Comparison of ENCODE assay signal across 34 cellular contexts in genomic region chr1:88354256-88354655, GRCh38.
DNase-seq lines count a peak whose midpoint lies in the region; ATAC-seq, FAIRE-seq and TF ChIP-seq lines count a peak whose summit lies in the region.
"Had no signal": no experiment of that assay in that cellular context is flagged by ENCODE, and none has a peak within 500 bp of the region (broad histone marks: within the 10 kb centered on the region; RNA-seq: fewer than 3 reads in every experiment).

No MANE protein-coding gene starts in this region.

- BruUV-seq in HepG2 (replicated peaks; lab: Mats Ljungman, UMichigan), result no TSS peak

- H3K27ac Mint-ChIP-seq in stimulated activated effector memory CD8-positive, alpha-beta T cell treated with anti-CD3 and anti-CD28 coated beads, Interleukin-12 subunit alpha, Interleukin-12 subunit beta, amount 100 ng/mL, for 72 hours, result no peak overlapping the region
- H3K27ac Mint-ChIP-seq: B cell; CD14-positive monocyte; CD4-positive, alpha-beta memory T cell; CD4-positive, alpha-beta T cell; CD4-positive, CD25-positive, alpha-beta regulatory T cell; CD8-positive, alpha-beta memory T cell; CD8-positive, alpha-beta T cell had no signal

- no peak overlapping the region for H3K4me2 ChIP-seq in HepG2 (ENCODE audit: low read depth, low read length)
- H3K4me2 ChIP-seq: A549; BLaER1; BLaER1 treated with 17β-estradiol and CSF1 and Interleukin-3, amounts not matched to agents 10 nM and 100 nM had no signal

- TF ChIP-seq EP300 in HepG2 (IDR thresholded peaks at IDR 0.05; ENCODE audit: low read depth in 2 of 2, low read length in 2 of 2) (no peak), HepG2 (CRISPR knock-in tag; IDR thresholded peaks at IDR 0.05; ENCODE audit: borderline replicate concordance) (no peak)

- H3K9ac ChIP-seq in liver (ENCODE audit: low read depth in 1 of 2, low read length in 2 of 2) (no peak overlapping the region), HepG2 (ENCODE audit: insufficient read depth, low read depth, low read length) (no peak overlapping the region)
- H3K9ac ChIP-seq: BLaER1; BLaER1 treated with 17β-estradiol and CSF1 and Interleukin-3, amounts not matched to agents 10 nM and 100 nM had no signal

- H3K36me3 Mint-ChIP-seq in stimulated activated effector memory CD8-positive, alpha-beta T cell treated with anti-CD3 and anti-CD28 coated beads, Interleukin-12 subunit alpha, Interleukin-12 subunit beta, amount 100 ng/mL, for 72 hours, result no peaks in the 10 kb centered on the region
- H3K36me3 Mint-ChIP-seq: CD14-positive monocyte; CD4-positive, alpha-beta memory T cell; CD4-positive, CD25-positive, alpha-beta regulatory T cell; CD8-positive, alpha-beta memory T cell; CD8-positive, alpha-beta T cell had no signal

- H3K9me3 ChIP-seq in liver (ENCODE audit: control insufficient read depth in 4 of 4, low read length in 3 of 4), result no peaks in the 10 kb centered on the region
- no peaks in the 10 kb centered on the region for H3K9me3 ChIP-seq in HepG2 (ENCODE audit: low read length)
- H3K9me3 ChIP-seq: A549; BE2C; BLaER1; BLaER1 treated with 17β-estradiol and CSF1 and Interleukin-3, amounts not matched to agents 10 nM and 100 nM; Caco-2 had no signal

- POLR2A ChIA-PET in HepG2 (lab: Yijun Ruan, JAX), result no interaction called here

- no peak overlapping the region for H2AFZ ChIP-seq in HepG2 (ENCODE audit: low read length)

- no peaks in the 10 kb centered on the region for H3K27me3 ChIP-seq in liver (ENCODE audit: control insufficient read depth in 4 of 4, insufficient read depth in 4 of 4, low read length in 3 of 4)
- H3K27me3 ChIP-seq in HepG2 (ENCODE audit: control insufficient read depth in 1 of 2, insufficient read depth in 2 of 2, low read length in 2 of 2), result no peaks in the 10 kb centered on the region
- H3K27me3 ChIP-seq: BE2C; BLaER1; BLaER1 treated with 17β-estradiol and CSF1 and Interleukin-3, amounts not matched to agents 10 nM and 100 nM had no signal

- WGBS in liver, result 50% methylated on average over 1 of the region's 1 CpG
- WGBS in HepG2 (ENCODE audit: low lambda C conversion rate), result 5% methylated on average over 1 of the region's 1 CpG

- no peak overlapping the region for H3K4me3 ChIP-seq in liver (ENCODE audit: low read depth in 1 of 3, low read length in 3 of 3)
- H3K4me3 ChIP-seq in HepG2 (replicated peaks in 1 of 3; ENCODE audit: insufficient read depth in 1 of 3, low read depth in 2 of 3, low read length in 3 of 3), result no peak overlapping the region
- H3K4me3 ChIP-seq: A549; BLaER1; BLaER1 treated with 17β-estradiol and CSF1 and Interleukin-3, amounts not matched to agents 10 nM and 100 nM had no signal

- H3K36me3 ChIP-seq in liver (ENCODE audit: control insufficient read depth in 4 of 4, insufficient read depth in 3 of 4, low read depth in 1 of 4, low read length in 3 of 4) (no peaks in the 10 kb centered on the region), HepG2 (replicated peaks in 1 of 2; ENCODE audit: control insufficient read depth in 1 of 2, insufficient read depth in 2 of 2, low read length in 2 of 2) (no peaks in the 10 kb centered on the region)
- H3K36me3 ChIP-seq: BE2C; BLaER1; BLaER1 treated with 17β-estradiol and CSF1 and Interleukin-3, amounts not matched to agents 10 nM and 100 nM had no signal

- DNase-seq in HepG2 (ENCODE audit: low spot score) (no peak), left lobe of liver (ENCODE audit: low spot score) (no peak), anterior cingulate cortex (lab: John Stamatoyannopoulos, UW) (no peak)
- DNase-seq in stimulated activated effector memory CD8-positive, alpha-beta T cell treated with anti-CD3 and anti-CD28 coated beads, Interleukin-12 subunit alpha, Interleukin-12 subunit beta, amount 100 ng/mL, for 72 hours (ENCODE audit: low spot score in 2 of 2), result no peak
- DNase-seq: 8988T; ACHN; AML-193; BE2C; C1 segment of cervical spinal cord; Caco-2; Calu3; CD4-positive, alpha-beta memory T cell; CD4-positive, alpha-beta T cell; CD4-positive, CD25-positive, alpha-beta regulatory T cell; CD8-positive, alpha-beta memory T cell; CD8-positive, alpha-beta T cell; COR-L47; DMS 273 treated with DMSO at 0.1 percent for 48 hours; DMS153; DMS53; DMS79; DMS79 treated with DMSO at 0.1 percent for 48 hours; DND-41; EL had no signal

- H4K20me1 ChIP-seq in HepG2 (ENCODE audit: insufficient read depth, low read length), result no peaks in the 10 kb centered on the region
- H4K20me1 ChIP-seq: BLaER1; BLaER1 treated with 17β-estradiol and CSF1 and Interleukin-3, amounts not matched to agents 10 nM and 100 nM had no signal

- H3K9me3 Mint-ChIP-seq in stimulated activated effector memory CD8-positive, alpha-beta T cell treated with anti-CD3 and anti-CD28 coated beads, Interleukin-12 subunit alpha, Interleukin-12 subunit beta, amount 100 ng/mL, for 72 hours, result no peaks in the 10 kb centered on the region
- H3K9me3 Mint-ChIP-seq: CD4-positive, alpha-beta memory T cell; CD4-positive, alpha-beta T cell; CD8-positive, alpha-beta T cell had no signal

- H3K27ac ChIP-seq in liver (ENCODE audit: low read depth in 1 of 2, low read length in 2 of 2) (no peak overlapping the region), HepG2 (ENCODE audit: extremely low read length, insufficient read depth, low read length) (no peak overlapping the region)
- H3K27ac ChIP-seq: 22Rv1; A549; BLaER1; BLaER1 treated with 17β-estradiol and CSF1 and Interleukin-3, amounts not matched to agents 10 nM and 100 nM; C4-2B had no signal

- H3K4me3 Mint-ChIP-seq in stimulated activated effector memory CD8-positive, alpha-beta T cell treated with anti-CD3 and anti-CD28 coated beads, Interleukin-12 subunit alpha, Interleukin-12 subunit beta, amount 100 ng/mL, for 72 hours, result no peak overlapping the region
- H3K4me3 Mint-ChIP-seq: B cell; CD14-positive monocyte; CD4-positive, alpha-beta memory T cell; CD4-positive, alpha-beta T cell; CD4-positive, CD25-positive, alpha-beta regulatory T cell; CD8-positive, alpha-beta memory T cell; CD8-positive, alpha-beta T cell had no signal

- TF ChIP-seq RAD21 in liver (IDR thresholded peaks at IDR 0.05) (no peak), HepG2 (CRISPR knock-in tag; IDR thresholded peaks at IDR 0.05) (no peak)

- TF ChIP-seq POLR2A in HepG2 (IDR thresholded peaks at IDR 0.05; ENCODE audit: insufficient read depth in 1 of 2, low read depth in 2 of 2, low read length in 2 of 2), result no peak

- TF ChIP-seq CTCF in liver (IDR thresholded peaks at IDR 0.05; ENCODE audit: low read depth, low read length, missing input control) (no peak), HepG2 (CRISPR knock-in tag; IDR thresholded peaks at IDR 0.05) (no peak)

- in situ Hi-C loops in HepG2 (cut with HindIII; ENCODE audit: extremely low pct_ligation_motif_present, low pct_unique_long_range_greater_than_20kb), result no loop called here

- no peaks in the 10 kb centered on the region for H3K79me2 ChIP-seq in HepG2 (ENCODE audit: insufficient read depth, low read length)

- CTCF ChIA-PET in HepG2 (lab: Yijun Ruan, JAX; ENCODE audit: low intra/inter-chr PET ratio, low total read pairs), result no interaction called here

- H3K4me1 ChIP-seq in liver (ENCODE audit: control insufficient read depth in 4 of 4, insufficient read depth in 4 of 4, low read length in 3 of 4), result no peaks in the 10 kb centered on the region
- H3K4me1 ChIP-seq in HepG2 (ENCODE audit: insufficient read depth, low read length), result no peaks in the 10 kb centered on the region
- H3K4me1 ChIP-seq: A549; BE2C; BLaER1; BLaER1 treated with 17β-estradiol and CSF1 and Interleukin-3, amounts not matched to agents 10 nM and 100 nM; Caco-2 had no signal

- intact Hi-C loops in HepG2 (cut with micrococcal nuclease; ENCODE audit: unreplicated experiment), result no loop called here

- ATAC-seq in HepG2 (no peak), left lobe of liver (peak; percentile 72)
- no peak for ATAC-seq in stimulated activated effector memory CD8-positive, alpha-beta T cell treated with anti-CD3 and anti-CD28 coated beads, Interleukin-12 subunit alpha, Interleukin-12 subunit beta, amount 100 ng/mL, for 72 hours
- ATAC-seq: A549; CD8-positive, alpha-beta T cell had no signal

- FAIRE-seq in HepG2 (lab: Jason Lieb, UNC), result no peak
- peak; percentile 41 for FAIRE-seq in A204.1 (lab: Jason Lieb, UNC)
- FAIRE-seq: A549, D721Med had no signal

- no peaks in the 10 kb centered on the region for H3K4me1 Mint-ChIP-seq in stimulated activated effector memory CD8-positive, alpha-beta T cell treated with anti-CD3 and anti-CD28 coated beads, Interleukin-12 subunit alpha, Interleukin-12 subunit beta, amount 100 ng/mL, for 72 hours
- H3K4me1 Mint-ChIP-seq: B cell; CD14-positive monocyte; CD4-positive, alpha-beta memory T cell; CD4-positive, CD25-positive, alpha-beta regulatory T cell; CD8-positive, alpha-beta memory T cell had no signal

TF ChIP-seq in liver, 16 proteins besides CTCF, POLR2A, EP300 and RAD21:
- TF ChIP-seq SP1 (IDR thresholded peaks at IDR 0.05) (peak; percentile 37), HNF4A (conservative IDR thresholded peaks at IDR 0.05) (peak; percentile 80 to 82), HNF4G (IDR thresholded peaks at IDR 0.05) (peak; percentile 47), NR2F2 (IDR thresholded peaks at IDR 0.05) (no peak)
TF ChIP-seq in liver: peak in this region for 3.

TF ChIP-seq in HepG2, 621 proteins besides CTCF, POLR2A, EP300 and RAD21 (continues in another document):
- no peak for TF ChIP-seq FOXK1 (CRISPR knock-in tag; IDR thresholded peaks at IDR 0.05; ENCODE audit: borderline replicate concordance, low read depth)
- no peak for TF ChIP-seq SP5 (CRISPR knock-in tag; IDR thresholded peaks at IDR 0.05; ENCODE audit: borderline replicate concordance, low read depth)
- no peak for TF ChIP-seq ZBTB21 (CRISPR knock-in tag; IDR thresholded peaks at IDR 0.05)
- no peak for TF ChIP-seq ZNF24 (IDR thresholded peaks at IDR 0.05)
- TF ChIP-seq AGO2 (optimal IDR thresholded peaks at IDR 0.05; ENCODE audit: low read depth, low read length), result no peak
- no peak for TF ChIP-seq RFXANK (CRISPR knock-in tag; IDR thresholded peaks at IDR 0.05)
- no peak for TF ChIP-seq GMEB2 (CRISPR knock-in tag; IDR thresholded peaks at IDR 0.05; ENCODE audit: low read depth)
- no peak for TF ChIP-seq ZNF768 (CRISPR knock-in tag; IDR thresholded peaks at IDR 0.05)
- TF ChIP-seq TCF7L2 (IDR thresholded peaks at IDR 0.05; ENCODE audit: low read depth, low read length), result no peak
- no peak for TF ChIP-seq CHD4 (IDR thresholded peaks at IDR 0.05; ENCODE audit: borderline replicate concordance, low read length)
- no peak for TF ChIP-seq KLF15 (CRISPR knock-in tag; IDR thresholded peaks at IDR 0.05; ENCODE audit: borderline replicate concordance)
